ENCODE assay signal across 1 cellular context in the genomic region with DNA sequence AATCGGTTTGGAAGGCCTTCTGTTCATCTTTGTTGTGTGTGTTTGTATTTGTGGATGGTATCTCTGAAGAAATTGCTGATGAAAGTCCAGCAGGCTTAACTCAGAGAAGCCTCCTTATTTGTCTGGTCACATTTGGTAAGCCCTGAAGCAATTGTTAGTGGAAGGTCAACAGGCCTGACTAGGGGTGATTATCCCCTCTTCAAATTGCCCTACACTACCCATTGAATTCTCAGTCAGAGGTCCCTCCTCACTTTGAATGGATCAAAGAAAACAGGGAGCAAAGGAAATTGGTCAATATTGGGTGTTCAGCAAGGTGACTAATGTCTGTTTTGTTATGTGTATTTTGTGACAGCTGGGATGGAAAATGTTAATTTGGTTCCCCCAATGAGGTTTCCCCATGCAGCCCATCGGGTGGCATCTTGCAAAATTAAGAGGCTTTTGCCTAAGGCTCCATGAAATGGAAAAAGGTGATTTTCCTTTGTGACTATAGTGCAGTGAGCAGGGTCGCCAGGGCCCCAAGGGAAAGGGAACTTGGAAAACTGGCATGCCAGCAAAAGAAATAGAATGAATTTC.
TF ChIP-seq lines count a peak whose summit lies in the region.

No MANE protein-coding gene starts in this region.

TF ChIP-seq in GM23338, 12 proteins besides CTCF, POLR2A, EP300 and RAD21:
- TF ChIP-seq NANOG (IDR thresholded peaks at IDR 0.05; ENCODE audit: borderline replicate concordance) = peak; percentile 83; the same call in 1 of the 2 replicates
